Comparison of ENCODE assay signal across 1 cellular context in the genomic region with DNA sequence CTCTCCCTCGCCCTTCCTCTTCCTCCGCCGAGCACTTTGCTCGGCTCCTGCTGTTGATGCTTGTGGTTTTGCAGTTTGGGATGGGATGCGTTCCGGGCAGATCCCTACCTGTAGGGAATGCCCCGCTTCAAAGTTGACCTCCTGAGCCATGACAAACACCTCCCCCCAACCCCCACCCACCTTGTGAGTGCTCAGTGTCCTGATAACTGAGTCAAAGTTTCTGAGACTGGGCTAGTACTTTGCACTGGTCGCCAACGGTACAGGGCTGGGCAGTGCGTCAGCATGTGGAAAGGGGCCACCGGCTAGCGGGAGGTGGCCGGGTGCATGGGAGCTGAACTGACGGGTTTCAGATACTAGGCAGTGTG.
TF ChIP-seq lines count a peak whose summit lies in the region.

No MANE protein-coding gene starts in this region.

TF ChIP-seq in K562, 482 proteins besides CTCF, POLR2A, EP300 and RAD21 (continued from another document and continues in another):
- TF ChIP-seq LARP7 (IDR thresholded peaks at IDR 0.05) (peak; percentile 69; the same call in 1 of the 2 replicates), RBM39 (optimal IDR thresholded peaks at IDR 0.05; ENCODE audit: low read depth, low read length) (peak; percentile 74), ZFP36 (IDR thresholded peaks at IDR 0.05; ENCODE audit: low read depth, low read length, partially characterized antibody) (no peak), TAF9B (IDR thresholded peaks at IDR 0.05; ENCODE audit: partially characterized antibody) (no peak), SMARCA4 (IDR thresholded peaks at IDR 0.05) (peak; percentile 73), PPARD (CRISPR knock-in tag; IDR thresholded peaks at IDR 0.05) (no peak), CSDE1 (IDR thresholded peaks at IDR 0.05) (no peak), ZKSCAN1 (IDR thresholded peaks at IDR 0.05; ENCODE audit: low read depth, low read length) (no peak), ZBTB1 (CRISPR knock-in tag; IDR thresholded peaks at IDR 0.05; ENCODE audit: borderline replicate concordance, low read depth) (0 out of 2 replicates have a peak, but pooled peaks have one; percentile 3), HIVEP1 (CRISPR knock-in tag; IDR thresholded peaks at IDR 0.05) (no peak), EP400 (IDR thresholded peaks at IDR 0.05) (0 out of 2 replicates have a peak, but pooled peaks have one; percentile 3), HNRNPLL (IDR thresholded peaks at IDR 0.05; ENCODE audit: low read depth, low read length, poor library complexity, severe bottlenecking) (no peak), TEAD4 (IDR thresholded peaks at IDR 0.05; ENCODE audit: low read length) (peak; percentile 2; the same call in 1 of the 2 replicates), TEAD4 (CRISPR knock-in tag; IDR thresholded peaks at IDR 0.05; ENCODE audit: borderline replicate concordance) (no peak), ZNF57 (CRISPR knock-in tag; IDR thresholded peaks at IDR 0.05) (no peak), ARID2 (IDR thresholded peaks at IDR 0.05) (no peak), MEIS2 (IDR thresholded peaks at IDR 0.05; ENCODE audit: partially characterized antibody) (peak; percentile 1), ZNF584 (CRISPR knock-in tag; IDR thresholded peaks at IDR 0.05; ENCODE audit: low read depth) (no peak), C11orf30 (IDR thresholded peaks at IDR 0.05; ENCODE audit: low read depth) (no peak; the same call in 1 of the 2 replicates), TEAD1 (CRISPR knock-in tag; IDR thresholded peaks at IDR 0.05) (no peak), NCOA6 (IDR thresholded peaks at IDR 0.05) (no peak), MTA2 (IDR thresholded peaks at IDR 0.05; ENCODE audit: low read depth) (no peak), ATF1 (CRISPR knock-in tag; IDR thresholded peaks at IDR 0.05) (no peak), ATF1 (tag; IDR thresholded peaks at IDR 0.05) (peak; percentile 44), ZEB2 (IDR thresholded peaks at IDR 0.05) (peak; percentile 49; the same call in 1 of the 2 replicates)
- TF ChIP-seq, protein P1, sequence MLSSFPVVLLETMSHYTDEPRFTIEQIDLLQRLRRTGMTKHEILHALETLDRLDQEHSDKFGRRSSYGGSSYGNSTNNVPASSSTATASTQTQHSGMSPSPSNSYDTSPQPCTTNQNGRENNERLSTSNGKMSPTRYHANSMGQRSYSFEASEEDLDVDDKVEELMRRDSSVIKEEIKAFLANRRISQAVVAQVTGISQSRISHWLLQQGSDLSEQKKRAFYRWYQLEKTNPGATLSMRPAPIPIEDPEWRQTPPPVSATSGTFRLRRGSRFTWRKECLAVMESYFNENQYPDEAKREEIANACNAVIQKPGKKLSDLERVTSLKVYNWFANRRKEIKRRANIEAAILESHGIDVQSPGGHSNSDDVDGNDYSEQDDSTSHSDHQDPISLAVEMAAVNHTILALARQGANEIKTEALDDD (IDR thresholded peaks at IDR 0.05) = peak; percentile 78; the same call in 1 of the 2 replicates
- TF ChIP-seq, protein P2, sequence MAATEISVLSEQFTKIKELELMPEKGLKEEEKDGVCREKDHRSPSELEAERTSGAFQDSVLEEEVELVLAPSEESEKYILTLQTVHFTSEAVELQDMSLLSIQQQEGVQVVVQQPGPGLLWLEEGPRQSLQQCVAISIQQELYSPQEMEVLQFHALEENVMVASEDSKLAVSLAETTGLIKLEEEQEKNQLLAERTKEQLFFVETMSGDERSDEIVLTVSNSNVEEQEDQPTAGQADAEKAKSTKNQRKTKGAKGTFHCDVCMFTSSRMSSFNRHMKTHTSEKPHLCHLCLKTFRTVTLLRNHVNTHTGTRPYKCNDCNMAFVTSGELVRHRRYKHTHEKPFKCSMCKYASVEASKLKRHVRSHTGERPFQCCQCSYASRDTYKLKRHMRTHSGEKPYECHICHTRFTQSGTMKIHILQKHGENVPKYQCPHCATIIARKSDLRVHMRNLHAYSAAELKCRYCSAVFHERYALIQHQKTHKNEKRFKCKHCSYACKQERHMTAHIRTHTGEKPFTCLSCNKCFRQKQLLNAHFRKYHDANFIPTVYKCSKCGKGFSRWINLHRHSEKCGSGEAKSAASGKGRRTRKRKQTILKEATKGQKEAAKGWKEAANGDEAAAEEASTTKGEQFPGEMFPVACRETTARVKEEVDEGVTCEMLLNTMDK (IDR thresholded peaks at IDR 0.05; ENCODE audit: borderline replicate concordance, insufficient read depth, low read depth, low read length, poor library complexity, severe bottlenecking) = no peak
- TF ChIP-seq, protein P3, sequence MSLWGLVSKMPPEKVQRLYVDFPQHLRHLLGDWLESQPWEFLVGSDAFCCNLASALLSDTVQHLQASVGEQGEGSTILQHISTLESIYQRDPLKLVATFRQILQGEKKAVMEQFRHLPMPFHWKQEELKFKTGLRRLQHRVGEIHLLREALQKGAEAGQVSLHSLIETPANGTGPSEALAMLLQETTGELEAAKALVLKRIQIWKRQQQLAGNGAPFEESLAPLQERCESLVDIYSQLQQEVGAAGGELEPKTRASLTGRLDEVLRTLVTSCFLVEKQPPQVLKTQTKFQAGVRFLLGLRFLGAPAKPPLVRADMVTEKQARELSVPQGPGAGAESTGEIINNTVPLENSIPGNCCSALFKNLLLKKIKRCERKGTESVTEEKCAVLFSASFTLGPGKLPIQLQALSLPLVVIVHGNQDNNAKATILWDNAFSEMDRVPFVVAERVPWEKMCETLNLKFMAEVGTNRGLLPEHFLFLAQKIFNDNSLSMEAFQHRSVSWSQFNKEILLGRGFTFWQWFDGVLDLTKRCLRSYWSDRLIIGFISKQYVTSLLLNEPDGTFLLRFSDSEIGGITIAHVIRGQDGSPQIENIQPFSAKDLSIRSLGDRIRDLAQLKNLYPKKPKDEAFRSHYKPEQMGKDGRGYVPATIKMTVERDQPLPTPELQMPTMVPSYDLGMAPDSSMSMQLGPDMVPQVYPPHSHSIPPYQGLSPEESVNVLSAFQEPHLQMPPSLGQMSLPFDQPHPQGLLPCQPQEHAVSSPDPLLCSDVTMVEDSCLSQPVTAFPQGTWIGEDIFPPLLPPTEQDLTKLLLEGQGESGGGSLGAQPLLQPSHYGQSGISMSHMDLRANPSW (CRISPR knock-in tag; IDR thresholded peaks at IDR 0.05) = peak; percentile 86; the same call in 1 of the 2 replicates
- TF ChIP-seq, protein P4, sequence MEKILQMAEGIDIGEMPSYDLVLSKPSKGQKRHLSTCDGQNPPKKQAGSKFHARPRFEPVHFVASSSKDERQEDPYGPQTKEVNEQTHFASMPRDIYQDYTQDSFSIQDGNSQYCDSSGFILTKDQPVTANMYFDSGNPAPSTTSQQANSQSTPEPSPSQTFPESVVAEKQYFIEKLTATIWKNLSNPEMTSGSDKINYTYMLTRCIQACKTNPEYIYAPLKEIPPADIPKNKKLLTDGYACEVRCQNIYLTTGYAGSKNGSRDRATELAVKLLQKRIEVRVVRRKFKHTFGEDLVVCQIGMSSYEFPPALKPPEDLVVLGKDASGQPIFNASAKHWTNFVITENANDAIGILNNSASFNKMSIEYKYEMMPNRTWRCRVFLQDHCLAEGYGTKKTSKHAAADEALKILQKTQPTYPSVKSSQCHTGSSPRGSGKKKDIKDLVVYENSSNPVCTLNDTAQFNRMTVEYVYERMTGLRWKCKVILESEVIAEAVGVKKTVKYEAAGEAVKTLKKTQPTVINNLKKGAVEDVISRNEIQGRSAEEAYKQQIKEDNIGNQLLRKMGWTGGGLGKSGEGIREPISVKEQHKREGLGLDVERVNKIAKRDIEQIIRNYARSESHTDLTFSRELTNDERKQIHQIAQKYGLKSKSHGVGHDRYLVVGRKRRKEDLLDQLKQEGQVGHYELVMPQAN (IDR thresholded peaks at IDR 0.05; ENCODE audit: borderline replicate concordance) = peak; percentile 52; the same call in 1 of the 2 replicates
- TF ChIP-seq, protein P5, sequence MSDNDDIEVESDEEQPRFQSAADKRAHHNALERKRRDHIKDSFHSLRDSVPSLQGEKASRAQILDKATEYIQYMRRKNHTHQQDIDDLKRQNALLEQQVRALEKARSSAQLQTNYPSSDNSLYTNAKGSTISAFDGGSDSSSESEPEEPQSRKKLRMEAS (CRISPR knock-in tag; IDR thresholded peaks at IDR 0.05) = no peak
- TF ChIP-seq, protein P6, sequence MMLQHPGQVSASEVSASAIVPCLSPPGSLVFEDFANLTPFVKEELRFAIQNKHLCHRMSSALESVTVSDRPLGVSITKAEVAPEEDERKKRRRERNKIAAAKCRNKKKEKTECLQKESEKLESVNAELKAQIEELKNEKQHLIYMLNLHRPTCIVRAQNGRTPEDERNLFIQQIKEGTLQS (IDR thresholded peaks at IDR 0.05) = 0 out of 2 replicates have a peak, but pooled peaks have one; percentile 27
- TF ChIP-seq, protein P6 (CRISPR knock-in tag; conservative IDR thresholded peaks at IDR 0.05) = no peak
- TF ChIP-seq, protein P7, sequence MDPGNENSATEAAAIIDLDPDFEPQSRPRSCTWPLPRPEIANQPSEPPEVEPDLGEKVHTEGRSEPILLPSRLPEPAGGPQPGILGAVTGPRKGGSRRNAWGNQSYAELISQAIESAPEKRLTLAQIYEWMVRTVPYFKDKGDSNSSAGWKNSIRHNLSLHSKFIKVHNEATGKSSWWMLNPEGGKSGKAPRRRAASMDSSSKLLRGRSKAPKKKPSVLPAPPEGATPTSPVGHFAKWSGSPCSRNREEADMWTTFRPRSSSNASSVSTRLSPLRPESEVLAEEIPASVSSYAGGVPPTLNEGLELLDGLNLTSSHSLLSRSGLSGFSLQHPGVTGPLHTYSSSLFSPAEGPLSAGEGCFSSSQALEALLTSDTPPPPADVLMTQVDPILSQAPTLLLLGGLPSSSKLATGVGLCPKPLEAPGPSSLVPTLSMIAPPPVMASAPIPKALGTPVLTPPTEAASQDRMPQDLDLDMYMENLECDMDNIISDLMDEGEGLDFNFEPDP (CRISPR knock-in tag; IDR thresholded peaks at IDR 0.05) = no peak
- TF ChIP-seq, protein P8, sequence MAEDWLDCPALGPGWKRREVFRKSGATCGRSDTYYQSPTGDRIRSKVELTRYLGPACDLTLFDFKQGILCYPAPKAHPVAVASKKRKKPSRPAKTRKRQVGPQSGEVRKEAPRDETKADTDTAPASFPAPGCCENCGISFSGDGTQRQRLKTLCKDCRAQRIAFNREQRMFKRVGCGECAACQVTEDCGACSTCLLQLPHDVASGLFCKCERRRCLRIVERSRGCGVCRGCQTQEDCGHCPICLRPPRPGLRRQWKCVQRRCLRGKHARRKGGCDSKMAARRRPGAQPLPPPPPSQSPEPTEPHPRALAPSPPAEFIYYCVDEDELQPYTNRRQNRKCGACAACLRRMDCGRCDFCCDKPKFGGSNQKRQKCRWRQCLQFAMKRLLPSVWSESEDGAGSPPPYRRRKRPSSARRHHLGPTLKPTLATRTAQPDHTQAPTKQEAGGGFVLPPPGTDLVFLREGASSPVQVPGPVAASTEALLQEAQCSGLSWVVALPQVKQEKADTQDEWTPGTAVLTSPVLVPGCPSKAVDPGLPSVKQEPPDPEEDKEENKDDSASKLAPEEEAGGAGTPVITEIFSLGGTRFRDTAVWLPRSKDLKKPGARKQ (CRISPR knock-in tag; IDR thresholded peaks at IDR 0.05) = no peak
- TF ChIP-seq, protein P9, sequence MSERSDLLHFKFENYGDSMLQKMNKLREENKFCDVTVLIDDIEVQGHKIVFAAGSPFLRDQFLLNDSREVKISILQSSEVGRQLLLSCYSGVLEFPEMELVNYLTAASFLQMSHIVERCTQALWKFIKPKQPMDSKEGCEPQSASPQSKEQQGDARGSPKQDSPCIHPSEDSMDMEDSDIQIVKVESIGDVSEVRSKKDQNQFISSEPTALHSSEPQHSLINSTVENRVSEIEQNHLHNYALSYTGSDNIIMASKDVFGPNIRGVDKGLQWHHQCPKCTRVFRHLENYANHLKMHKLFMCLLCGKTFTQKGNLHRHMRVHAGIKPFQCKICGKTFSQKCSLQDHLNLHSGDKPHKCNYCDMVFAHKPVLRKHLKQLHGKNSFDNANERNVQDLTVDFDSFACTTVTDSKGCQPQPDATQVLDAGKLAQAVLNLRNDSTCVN (CRISPR knock-in tag; IDR thresholded peaks at IDR 0.05) = no peak
